ENCODE assay signal across 8 cellular contexts in genomic region chr16:88259538-88259937, GRCh38.
DNase-seq lines count a peak whose midpoint lies in the region; ATAC-seq and TF ChIP-seq lines count a peak whose summit lies in the region.
"Not testable (repeated sequence)": the region's sequence is repeated elsewhere in the genome, so short reads cannot be mapped to it uniquely, and the experiment has no call there.

No MANE protein-coding gene starts in this region.

- H3K27me3 ChIP-seq in Peyer's patch; breast epithelium; endodermal cell (ENCODE audit: control insufficient read depth, insufficient read depth, low read length, poor library complexity, severe bottlenecking); neural progenitor cell; upper lobe of right lung: not testable (repeated sequence)

- not testable (repeated sequence) for H3K4me1 ChIP-seq in Peyer's patch; breast epithelium; endodermal cell (ENCODE audit: control insufficient read depth, insufficient read depth, low read length); upper lobe of right lung
- peaks cover 11% of the 10 kb centered on the region for H3K4me1 ChIP-seq in neural progenitor cell

- not testable (repeated sequence) for H3K79me2 ChIP-seq in neural progenitor cell (ENCODE audit: low read depth)

- not testable (repeated sequence) for TF ChIP-seq POLR2A in Peyer's patch (IDR thresholded peaks at IDR 0.05); breast epithelium (IDR thresholded peaks at IDR 0.05)

- not testable (repeated sequence) for ATAC-seq in sciatic nerve, upper lobe of right lung

- intact Hi-C loops in Calu3 (cut with micrococcal nuclease; ENCODE audit: unreplicated experiment); breast epithelium (cut with DNase I; ENCODE audit: low total_unique reads); sciatic nerve (cut with DNase I); upper lobe of right lung (cut with DNase I): not testable (repeated sequence)

- CTCF ChIA-PET in Calu3 (lab: Charles Lee), result interaction anchor here (0.7 kb wide), 1 partner anchor 8 kb away, joined by 5 read pairs; no protein-coding TSS in a partner anchor

- H3K4me2 ChIP-seq in neural progenitor cell, result peak overlapping the region; percentile 34

- H3K9me3 ChIP-seq in Peyer's patch; breast epithelium; endodermal cell (ENCODE audit: control insufficient read depth, low read length); neural progenitor cell (ENCODE audit: low read depth); upper lobe of right lung: not testable (repeated sequence)

- H2AFZ ChIP-seq in neural progenitor cell (replicated peaks), result peak overlapping the region; percentile 79

- not testable (repeated sequence) for BruUV-seq in Calu3 (replicated peaks; lab: Mats Ljungman, UMichigan)

- H3K4me3 ChIP-seq in Peyer's patch; endodermal cell (ENCODE audit: low read length); neural progenitor cell; upper lobe of right lung: not testable (repeated sequence)
- peak overlapping the region in 2 of 3 donors; percentile 38 to 59 for H3K4me3 ChIP-seq in breast epithelium

- H3K36me3 Mint-ChIP-seq in Calu3 (ENCODE audit: insufficient read depth, unreplicated experiment), result peaks cover 21% of the 10 kb centered on the region
- not testable (repeated sequence) for H3K36me3 Mint-ChIP-seq in endodermal cell (ENCODE audit: low read depth); neural progenitor cell
- peaks cover 19% of the 10 kb centered on the region for H3K36me3 Mint-ChIP-seq in mesothelial cell of epicardium

- 91 to 93% methylated on average over 4 to 8 of the region's 10 CpGs for WGBS in endodermal cell (ENCODE audit: insufficient coverage in 1 of 2, insufficient read length in 1 of 2), 2 experiments

- not testable (repeated sequence) for DNase-seq in Calu3; endodermal cell; mesothelial cell of epicardium (ENCODE audit: low spot score in 2 of 2, unreplicated experiment in 2 of 2); neural progenitor cell (ENCODE audit: low spot score)
- peak in 2 of 3 donors; percentile 31 to 35 for DNase-seq in Peyer's patch
- DNase-seq in breast epithelium (ENCODE audit: low spot score in 2 of 2), result peak in 1 of 2 donors; percentile 45
- peak; percentile 49 for DNase-seq in sciatic nerve (ENCODE audit: low spot score)
- peak; percentile 39 for DNase-seq in upper lobe of right lung

- H3K36me3 ChIP-seq in Peyer's patch; breast epithelium; endodermal cell (ENCODE audit: control insufficient read depth, insufficient read depth, low read length); neural progenitor cell; upper lobe of right lung: not testable (repeated sequence)

- H3K4me3 Mint-ChIP-seq in Calu3 (ENCODE audit: low read depth, unreplicated experiment) (peak overlapping the region; percentile 37), endodermal cell (peak overlapping the region; percentile 11), mesothelial cell of epicardium (peak overlapping the region; percentile 10), neural progenitor cell (peak overlapping the region; percentile 52)

- H3K9me3 Mint-ChIP-seq in Calu3 (ENCODE audit: low read depth, unreplicated experiment) (peaks cover 14% of the 10 kb centered on the region), endodermal cell (peaks cover 22% of the 10 kb centered on the region), mesothelial cell of epicardium (peaks cover 26% of the 10 kb centered on the region), neural progenitor cell (peaks cover 26% of the 10 kb centered on the region)

- H3K27ac Mint-ChIP-seq in Calu3 (ENCODE audit: unreplicated experiment) (peak overlapping the region; percentile 56), mesothelial cell of epicardium (peak overlapping the region; percentile 85)
- not testable (repeated sequence) for H3K27ac Mint-ChIP-seq in endodermal cell, neural progenitor cell

- not testable (repeated sequence) for H3K4me1 Mint-ChIP-seq in Calu3 (ENCODE audit: low read depth, unreplicated experiment); endodermal cell
- peaks cover 39% of the 10 kb centered on the region for H3K4me1 Mint-ChIP-seq in mesothelial cell of epicardium
- peaks cover 29% of the 10 kb centered on the region for H3K4me1 Mint-ChIP-seq in neural progenitor cell

- H4K20me1 ChIP-seq in neural progenitor cell (ENCODE audit: low read depth), result not testable (repeated sequence)

- H3F3A ChIP-seq in neural progenitor cell (ENCODE audit: low read depth), result not testable (repeated sequence)

- not testable (repeated sequence) for H3K9ac ChIP-seq in endodermal cell (ENCODE audit: extremely low read depth, low read length, poor library complexity, severe bottlenecking); neural progenitor cell

- not testable (repeated sequence) for H3K27me3 Mint-ChIP-seq in Calu3 (ENCODE audit: unreplicated experiment); endodermal cell (ENCODE audit: insufficient read depth); mesothelial cell of epicardium (ENCODE audit: low read depth); neural progenitor cell (ENCODE audit: insufficient read depth, low read depth)

- H3K27ac ChIP-seq in Peyer's patch; endodermal cell (ENCODE audit: low read depth, low read length); neural progenitor cell; upper lobe of right lung: not testable (repeated sequence)
- peak overlapping the region; percentile 73 to 76 for H3K27ac ChIP-seq in breast epithelium

- TF ChIP-seq CTCF in Calu3 (IDR thresholded peaks at IDR 0.05; ENCODE audit: unreplicated experiment); Peyer's patch (IDR thresholded peaks at IDR 0.05); breast epithelium (IDR thresholded peaks at IDR 0.05); endodermal cell (conservative IDR thresholded peaks at IDR 0.05); mesothelial cell of epicardium (IDR thresholded peaks at IDR 0.05; ENCODE audit: unreplicated experiment); neural progenitor cell (IDR thresholded peaks at IDR 0.05); upper lobe of right lung (IDR thresholded peaks at IDR 0.05): not testable (repeated sequence)
